In the genomic region with DNA sequence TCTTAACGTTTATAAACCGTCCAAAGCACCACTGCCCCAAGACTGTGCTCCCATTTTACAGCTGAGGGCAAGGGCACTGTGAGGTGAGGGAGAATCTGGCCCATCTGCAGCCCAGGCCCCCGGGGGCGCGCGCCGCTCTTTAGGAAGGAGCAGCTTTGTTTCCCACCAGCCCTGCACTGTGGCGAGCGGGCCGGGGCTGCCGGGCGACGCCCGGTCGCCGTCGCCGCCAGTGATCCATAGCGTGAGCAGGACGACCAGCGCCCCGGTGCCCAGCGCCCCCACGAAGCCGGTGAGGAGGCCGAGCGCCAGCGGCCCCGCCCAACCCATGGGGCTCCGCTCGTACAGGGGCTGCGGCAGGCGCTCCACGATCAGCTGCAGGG, we compare ENCODE assay signal across 1 cellular context.
TF ChIP-seq lines count a peak whose summit lies in the region.

No MANE protein-coding gene starts in this region.

TF ChIP-seq in H1, 55 proteins besides CTCF, POLR2A, EP300 and RAD21 (continued from another document):
- TF ChIP-seq EZH2 (IDR thresholded peaks at IDR 0.05; ENCODE audit: low read depth, low read length, severe bottlenecking), result no peak
- peak; percentile 23 for TF ChIP-seq ASH2L (IDR thresholded peaks at IDR 0.05; ENCODE audit: low read length)
- TF ChIP-seq ATF2 (IDR thresholded peaks at IDR 0.05; ENCODE audit: low read length), result no peak
